In the genomic region with DNA sequence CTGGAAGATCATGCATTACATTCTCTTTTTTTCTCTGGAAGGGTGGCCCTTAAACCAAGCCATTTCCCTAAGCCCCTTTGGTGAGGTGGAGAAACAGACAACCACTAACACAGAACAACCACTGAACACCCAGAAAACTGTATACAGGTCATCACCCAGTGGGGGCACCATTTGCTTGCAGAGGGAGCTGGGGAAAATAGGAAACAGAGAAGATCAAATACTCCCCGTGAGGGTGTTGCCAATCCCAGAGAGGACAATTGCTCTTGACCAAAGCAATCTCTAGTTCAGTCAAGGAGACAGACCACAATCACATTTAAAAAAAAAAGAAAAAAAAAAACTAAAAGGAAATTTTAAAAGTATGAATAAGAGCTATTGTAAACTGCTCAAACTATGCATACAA, we compare ENCODE assay signal across 10 cellular contexts. TPM values are rescaled to one million over a fixed set of nuclear protein-coding genes. Genes with fewer than 3 reads are reported as not detected.
DNase-seq lines count a peak whose midpoint lies in the region; ATAC-seq and TF ChIP-seq lines count a peak whose summit lies in the region.
"Had no signal": no experiment of that assay in that cellular context is flagged by ENCODE, and none has a peak within 500 bp of the region (broad histone marks: within the 10 kb centered on the region; RNA-seq: fewer than 3 reads in every experiment).

No MANE protein-coding gene starts in this region.

- H3K27me3 Mint-ChIP-seq in naive thymus-derived CD8-positive, alpha-beta T cell: peaks cover 27 to 68% (median 56%) of the 10 kb centered on the region in 5 donors

- in situ Hi-C loops in G401 (cut with HindIII; ENCODE audit: low sequenced_read_pairs): no loop called here

- no peak overlapping the region for H3K27ac Mint-ChIP-seq in naive thymus-derived CD8-positive, alpha-beta T cell
- H3K27ac Mint-ChIP-seq: CD14-positive monocyte had no signal

- intact Hi-C loops in tibial artery (cut with DNase I; ENCODE audit: low total_unique reads): no loop called here

- H3K36me3 Mint-ChIP-seq in naive thymus-derived CD8-positive, alpha-beta T cell: no peaks in the 10 kb centered on the region
- H3K36me3 Mint-ChIP-seq: CD14-positive monocyte had no signal

- H3K9ac ChIP-seq in adipocyte (ENCODE audit: low read length): no peak overlapping the region

- peaks cover 0 to 7% (median 0%) of the 10 kb centered on the region in 4 donors for H3K4me1 Mint-ChIP-seq in naive thymus-derived CD8-positive, alpha-beta T cell
- H3K4me1 Mint-ChIP-seq: CD14-positive monocyte had no signal

- peaks cover 0 to 3% (median 0%) of the 10 kb centered on the region in 9 donors for H3K9me3 Mint-ChIP-seq in naive thymus-derived CD8-positive, alpha-beta T cell

- H3K4me3 ChIP-seq in adipocyte (ENCODE audit: low read length) (no peak overlapping the region), tibial artery (peak overlapping the region in 1 of 2 donors; percentile 63)

- TF ChIP-seq CTCF in tibial artery (IDR thresholded peaks at IDR 0.05): no peak

- H3K36me3 ChIP-seq in adipocyte (ENCODE audit: control insufficient read depth, insufficient read depth, low read length, severe bottlenecking): no peaks in the 10 kb centered on the region
- H3K36me3 ChIP-seq in tibial artery: no peaks in the 10 kb centered on the region

- no peaks in the 10 kb centered on the region for H3K27me3 ChIP-seq in adipocyte (replicated peaks; ENCODE audit: control insufficient read depth, insufficient read depth, low read length)
- H3K27me3 ChIP-seq in tibial artery: no peaks in the 10 kb centered on the region

- H3K4me1 ChIP-seq in adipocyte (ENCODE audit: control insufficient read depth, insufficient read depth, low read length) (peaks cover 28% of the 10 kb centered on the region), tibial artery (peaks cover 0 to 45% (median 26%) of the 10 kb centered on the region in 4 donors)

- H3K4me3 Mint-ChIP-seq in naive thymus-derived CD8-positive, alpha-beta T cell: no peak overlapping the region

- POLR2A ChIA-PET in naive thymus-derived CD8-positive, alpha-beta T cell (lab: Charles Lee): interaction anchor here (0.7 kb wide), 1 partner anchor 17 kb away, joined by 4 read pairs; no protein-coding TSS in a partner anchor

- no peak for ATAC-seq in naive thymus-derived CD8-positive, alpha-beta T cell

- H3K27ac ChIP-seq in tibial artery: peak overlapping the region; percentile 86 to 95

- peak; percentile 6 for DNase-seq in NCI-H2227 (lab: John Stamatoyannopoulos, UW; ENCODE audit: unreplicated experiment)
- DNase-seq in NCI-H2227 treated with DMSO at 0.1 percent for 48 hours (lab: John Stamatoyannopoulos, UW): no peak
- peak; percentile 55 for DNase-seq in adipocyte (ENCODE audit: low read depth)
- peak; percentile 23 for DNase-seq in iPS-NIHi11 (ENCODE audit: low spot score)
- no peak for DNase-seq in tibial artery
- DNase-seq in activated T-cell treated with anti-CD3 and anti-CD28 coated beads, Interleukin-2, amount 50 U/mL, for 1 hour: no peak
- DNase-seq in G401 (ENCODE audit: low spot score): no peak
- DNase-seq in naive thymus-derived CD8-positive, alpha-beta T cell: no peak

- H3K9me3 ChIP-seq in adipocyte (ENCODE audit: control insufficient read depth, low read length) (no peaks in the 10 kb centered on the region), tibial artery (no peaks in the 10 kb centered on the region)

RNA-seq across cellular contexts. Expression of a gene that starts 0.9 kb away (rescaled TPM):
- total RNA-seq in G401 (2014; rRNA removed; shearing (Covaris generic)): under 0.01 and 1.1 TPM in 2 replicates
- not detected for total RNA-seq in naive thymus-derived CD8-positive, alpha-beta T cell
- polyA plus RNA-seq in naive thymus-derived CD8-positive, alpha-beta T cell: not detected
- total RNA-seq: NCI-H460 had no signal
- polyA plus RNA-seq: CD14-positive monocyte had no signal

Comparison
In these comparisons a context has a peak if more than half of its experiments do, and no peak if none do; other contexts are left out.
1. DNase-seq: peak in NCI-H2227 (single experiment), adipocyte (single experiment) and iPS-NIHi11 (single experiment); none in NCI-H2227 treated with DMSO at 0.1 percent for 48 hours (single experiment), tibial artery (0 of 2), activated T-cell treated with anti-CD3 and anti-CD28 coated beads, Interleukin-2, amount 50 U/mL, for 1 hour (single experiment), G401 (single experiment) and naive thymus-derived CD8-positive, alpha-beta T cell (0 of 10).